Comparison of ENCODE assay signal across 22 cellular contexts in genomic region chr15:52924641-52925040, GRCh38.
"Had no signal": no experiment of that assay in that cellular context is flagged by ENCODE, and none has a peak within 500 bp of the region (broad histone marks: within the 10 kb centered on the region; RNA-seq: fewer than 3 reads in every experiment).

No MANE protein-coding gene starts in this region.

- H3K4me1 Mint-ChIP-seq: memory B cell; natural killer cell; stimulated activated effector memory CD8-positive, alpha-beta T cell treated with anti-CD3 and anti-CD28 coated beads, Interleukin-12 subunit alpha, Interleukin-12 subunit beta, amount 100 ng/mL, for 72 hours had no signal

- H3K27me3 ChIP-seq: ovary, right lobe of liver, thyroid gland had no signal

- H3K4me2 ChIP-seq: smooth muscle cell had no signal

- H3K36me3 ChIP-seq: ovary, right lobe of liver, stomach, thyroid gland had no signal

- H3K27ac ChIP-seq: ovary, right lobe of liver, stomach, thyroid gland had no signal

- H3K4me3 ChIP-seq: lung, ovary, right lobe of liver, smooth muscle cell, stomach, thyroid gland had no signal

- ATAC-seq: left lobe of liver; natural killer cell; right lobe of liver; stimulated activated effector memory CD8-positive, alpha-beta T cell treated with anti-CD3 and anti-CD28 coated beads, Interleukin-12 subunit alpha, Interleukin-12 subunit beta, amount 100 ng/mL, for 72 hours had no signal

- H3K4me1 ChIP-seq: right lobe of liver, stomach, thyroid gland had no signal

- H3K4me3 Mint-ChIP-seq: memory B cell; natural killer cell; stimulated activated effector memory CD8-positive, alpha-beta T cell treated with anti-CD3 and anti-CD28 coated beads, Interleukin-12 subunit alpha, Interleukin-12 subunit beta, amount 100 ng/mL, for 72 hours had no signal

- H3K9me3 ChIP-seq: ovary, right lobe of liver, stomach, thyroid gland had no signal

- DNase-seq: cerebellar nuclear complex; cortex of kidney; effector CD4-positive, alpha-beta T cell; head of caudate nucleus; kidney; natural killer cell; occipital lobe; ovary; posterior cingulate gyrus; right lobe of liver; stimulated activated CD4-positive, alpha-beta T cell treated with anti-CD3 and anti-CD28 coated beads, Interleukin-12 subunit alpha, Interleukin-12 subunit beta, amount 100 ng/mL, for 4 hours; stimulated activated CD4-positive, alpha-beta T cell treated with anti-CD3 and anti-CD28 coated beads, Interleukin-1b, Interleukin-23, amount 100 ng/mL, for 48 hours; stimulated activated CD4-positive, alpha-beta T cell treated with anti-CD3 and anti-CD28 coated beads, Interleukin-4, amount 100 ng/mL, for 24 hours; stimulated activated naive CD4-positive, alpha-beta T cell treated with Interleukin-2 at 50 U/mL for 16 hours; stomach; thyroid gland; trophoblast cell had no signal

- H3K27ac Mint-ChIP-seq: memory B cell; natural killer cell; stimulated activated effector memory CD8-positive, alpha-beta T cell treated with anti-CD3 and anti-CD28 coated beads, Interleukin-12 subunit alpha, Interleukin-12 subunit beta, amount 100 ng/mL, for 72 hours had no signal

- H3K36me3 Mint-ChIP-seq: memory B cell; natural killer cell; stimulated activated effector memory CD8-positive, alpha-beta T cell treated with anti-CD3 and anti-CD28 coated beads, Interleukin-12 subunit alpha, Interleukin-12 subunit beta, amount 100 ng/mL, for 72 hours had no signal
